Comparison of ENCODE assay signal across 8 cellular contexts in genomic region chr4:8440491-8441311, GRCh38. TPM values are rescaled to one million over a fixed set of nuclear protein-coding genes. Genes with fewer than 3 reads are reported as not detected.
DNase-seq lines count a peak whose midpoint lies in the region; ATAC-seq, FAIRE-seq and TF ChIP-seq lines count a peak whose summit lies in the region.

ACOX3 (minus strand) TSS chr4:8440723; CDS start chr4:8416521, 24,202 bp downstream.
TRMT44 (plus strand) TSS chr4:8440777; CDS start chr4:8440823, 46 bp downstream.

- H3K9me3 Mint-ChIP-seq in activated naive CD8-positive, alpha-beta T cell treated with anti-CD3 and anti-CD28 coated beads, Interleukin-2, amount 50 U/mL, for 24 hours = no peaks in the 10 kb centered on the region

- TF ChIP-seq CTCF in GM12865 (IDR thresholded peaks at IDR 0.05; ENCODE audit: insufficient read depth, low read depth, low read length, missing control alignments) (no peak), pancreas (IDR thresholded peaks at IDR 0.05) (no peak), thyroid gland (IDR thresholded peaks at IDR 0.05) (no peak)

- TF ChIP-seq POLR2A in thyroid gland (IDR thresholded peaks at IDR 0.05) = peak; percentile 51 to 93

- no peaks in the 10 kb centered on the region for H3K9me3 ChIP-seq in pancreas
- no peaks in the 10 kb centered on the region for H3K9me3 ChIP-seq in thyroid gland

- H3K27me3 Mint-ChIP-seq in activated naive CD8-positive, alpha-beta T cell treated with anti-CD3 and anti-CD28 coated beads, Interleukin-2, amount 50 U/mL, for 24 hours = peaks cover 2% of the 10 kb centered on the region

- intact Hi-C loops in Right ventricle myocardium inferior (cut with DNase I) = no loop called here
- intact Hi-C loops in pancreas (cut with DNase I) = no loop called here
- intact Hi-C loops in thyroid gland (cut with DNase I) = no loop called here

- H3K4me1 ChIP-seq in pancreas (peaks cover 5 to 30% (median 20%) of the 10 kb centered on the region in 3 donors), thyroid gland (peaks cover 54 to 57% of the 10 kb centered on the region in 2 donors)

- ATAC-seq in HG02642 (IDR thresholded peaks at IDR 0.05; ENCODE audit: poor library complexity, unreplicated experiment) = peak; percentile 91
- peak; percentile 95 for ATAC-seq in activated naive CD8-positive, alpha-beta T cell treated with anti-CD3 and anti-CD28 coated beads, Interleukin-2, amount 50 U/mL, for 24 hours
- ATAC-seq in Right ventricle myocardium inferior = peak; percentile 94
- ATAC-seq in pancreas = peak; percentile 89 to 97 (median 92)

- 0% methylated on average over 58 to 60 of the region's 60 CpGs for WGBS in pancreas, 2 donors
- 0 to 1% methylated on average over 20 to 27 of the region's 60 CpGs for WGBS in thyroid gland, 2 donors

- H3K4me3 ChIP-seq in GM12865 (ENCODE audit: low read depth, low read length) = peak within 1 kb of the TSS; percentile 99
- H3K4me3 ChIP-seq in pancreas = peak within 1 kb of the TSS; percentile 64 to 100 (median 99)
- H3K4me3 ChIP-seq in thyroid gland (replicated peaks in 1 of 3) = peak within 1 kb of the TSS; percentile 80 to 97 (median 87)

- DNase-seq in GM12865 (ENCODE audit: low read depth) (peak; percentile 92), NCI-H128 (lab: John Stamatoyannopoulos, UW; ENCODE audit: unreplicated experiment) (peak; percentile 41), T follicular helper cell (ENCODE audit: low read depth) (peak; percentile 93), Right ventricle myocardium inferior (ENCODE audit: missing footprints) (peak; percentile 95), pancreas (peak; percentile 87 to 99 (median 96)), thyroid gland (peak; percentile 91 to 92)
- DNase-seq in activated naive CD8-positive, alpha-beta T cell treated with anti-CD3 and anti-CD28 coated beads, Interleukin-2, amount 50 U/mL, for 24 hours = peak; percentile 95

- H3K4me3 Mint-ChIP-seq in activated naive CD8-positive, alpha-beta T cell treated with anti-CD3 and anti-CD28 coated beads, Interleukin-2, amount 50 U/mL, for 24 hours = peak within 1 kb of the TSS; percentile 99

- no peak for FAIRE-seq in pancreas (lab: Jason Lieb, UNC)

- no peaks in the 10 kb centered on the region for H3K36me3 ChIP-seq in pancreas
- H3K36me3 ChIP-seq in thyroid gland = no peaks in the 10 kb centered on the region

- peaks cover 23% of the 10 kb centered on the region for H3K36me3 Mint-ChIP-seq in activated naive CD8-positive, alpha-beta T cell treated with anti-CD3 and anti-CD28 coated beads, Interleukin-2, amount 50 U/mL, for 24 hours (ENCODE audit: low read depth)

- no peaks in the 10 kb centered on the region for H3K27me3 ChIP-seq in pancreas
- no peaks in the 10 kb centered on the region for H3K27me3 ChIP-seq in thyroid gland

- H3K4me1 Mint-ChIP-seq in activated naive CD8-positive, alpha-beta T cell treated with anti-CD3 and anti-CD28 coated beads, Interleukin-2, amount 50 U/mL, for 24 hours = peaks cover 81% of the 10 kb centered on the region

- peak within 1 kb of the TSS; percentile 100 for H3K27ac Mint-ChIP-seq in activated naive CD8-positive, alpha-beta T cell treated with anti-CD3 and anti-CD28 coated beads, Interleukin-2, amount 50 U/mL, for 24 hours

- H3K27ac ChIP-seq in pancreas (peak within 1 kb of the TSS; percentile 86 to 97 (median 96)), thyroid gland (peak within 1 kb of the TSS; percentile 64 to 90 (median 77))

RNA-seq across cellular contexts. Expression of gene ACOX3, which starts in this region (rescaled TPM):
- total RNA-seq in Right ventricle myocardium inferior (25.3 TPM), pancreas (10 to 100 TPM; 16.1 to 23.5 (median 18.3) TPM), thyroid gland (10 to 100 TPM; 28.2 to 61.8 (median 47.7) TPM)
- polyA plus RNA-seq in pancreas = 10 to 100 TPM; 20.5 to 24.8 TPM

RNA-seq across cellular contexts. Expression of gene TRMT44, which starts in this region (rescaled TPM):
- 9.2 TPM for total RNA-seq in Right ventricle myocardium inferior
- 10 to 100 TPM in 2 of 6 donors, 1 to 10 TPM in 4; 6.1 to 14.0 (median 9.2) TPM for total RNA-seq in pancreas
- 1 to 10 TPM; 7.0 to 8.6 TPM for polyA plus RNA-seq in pancreas
- 10 to 100 TPM; 36.4 to 56.4 (median 43.9) TPM for total RNA-seq in thyroid gland

Comparison
In these comparisons a context has a peak if more than half of its experiments do, and no peak if none do; other contexts are left out.
1. Peak in every context shown above with its lines: DNase-seq, ATAC-seq, H3K4me3 ChIP-seq and H3K27ac ChIP-seq.
2. DNase-seq: peak in every context shown above with its lines; median percentile 96 in pancreas; 95 in activated naive CD8-positive, alpha-beta T cell treated with anti-CD3 and anti-CD28 coated beads, Interleukin-2, amount 50 U/mL, for 24 hours; 95 in Right ventricle myocardium inferior; 93 in T follicular helper cell; 92 in GM12865; 92 in thyroid gland; 41 in NCI-H128.